ENCODE assay signal across 1 cellular context in the genomic region with DNA sequence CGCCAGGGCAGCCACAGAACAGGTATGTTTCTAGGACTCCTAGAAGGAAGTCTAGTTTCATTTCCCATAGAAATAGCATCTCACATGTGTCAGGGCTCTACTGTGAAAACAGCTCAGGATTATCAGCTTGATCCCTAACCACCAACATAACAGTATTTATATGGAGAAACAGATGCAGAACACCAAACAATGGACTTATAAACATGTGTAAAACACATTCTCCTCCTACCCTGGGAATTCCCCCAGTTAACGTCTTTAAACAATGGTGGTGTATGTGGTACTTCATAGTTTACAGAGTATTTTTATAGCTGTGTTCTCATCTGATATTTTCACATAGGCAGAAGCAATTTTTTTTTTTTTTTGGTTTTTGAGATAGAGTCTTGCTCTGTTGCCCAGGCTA.
TF ChIP-seq lines count a peak whose summit lies in the region.

No MANE protein-coding gene starts in this region.

TF ChIP-seq in endothelial cell of umbilical vein, 7 proteins besides CTCF, POLR2A, EP300 and RAD21:
- TF ChIP-seq JUN (IDR thresholded peaks at IDR 0.05; ENCODE audit: borderline replicate concordance, insufficient read depth, insufficient read length, low read depth) (peak; percentile 10), MAX (IDR thresholded peaks at IDR 0.05; ENCODE audit: insufficient read depth, insufficient read length) (no peak)
